In the genomic region with DNA sequence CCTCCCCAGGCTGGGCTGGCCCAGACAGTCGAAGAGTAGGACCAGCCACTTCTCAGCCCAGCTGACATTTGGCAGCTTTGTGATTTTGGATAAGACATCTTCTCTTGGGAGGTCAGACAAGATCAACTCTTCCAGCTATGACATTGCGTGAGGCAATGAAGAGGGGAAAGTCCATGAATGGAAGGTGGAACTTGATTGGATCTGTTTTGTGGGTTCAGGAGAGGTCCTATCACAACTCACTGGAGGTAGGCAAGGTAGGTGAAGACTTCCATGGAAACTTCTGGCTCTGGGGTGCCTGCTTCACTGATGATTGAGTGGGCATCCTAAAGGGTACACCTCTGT, we compare ENCODE assay signal across 1 cellular context.
TF ChIP-seq lines count a peak whose summit lies in the region.

No MANE protein-coding gene starts in this region.

TF ChIP-seq in IMR-90, 13 proteins besides CTCF, POLR2A, EP300 and RAD21:
- TF ChIP-seq MXI1 (IDR thresholded peaks at IDR 0.05; ENCODE audit: borderline replicate concordance, low read depth, low read length) (no peak), MAFK (IDR thresholded peaks at IDR 0.05; ENCODE audit: low read depth, low read length) (no peak), BHLHE40 (IDR thresholded peaks at IDR 0.05; ENCODE audit: low read depth, low read length) (no peak)
